1 cellular context compared by ENCODE assay signal in genomic region chr3:53255775-53256703, GRCh38.
A peak's percentile ranks its signal among the peaks of the same experiment; 100 is the strongest.
TF ChIP-seq lines count a peak whose summit lies in the region.

TSS of gene TKT (minus strand) at chr3:53256022. CDS start at chr3:53255942, 80 bp downstream.

TF ChIP-seq in WTC11, 78 proteins besides CTCF, POLR2A, EP300 and RAD21 (continued from another document and continues in another):
- TF ChIP-seq PREB (CRISPR knock-in tag; IDR thresholded peaks at IDR 0.05; ENCODE audit: borderline replicate concordance) (no peak), TEAD1 (CRISPR knock-in tag; IDR thresholded peaks at IDR 0.05) (no peak), ATF1 (CRISPR knock-in tag; IDR thresholded peaks at IDR 0.05) (no peak; the same call in 1 of the 2 replicates), ZNF263 (CRISPR knock-in tag; IDR thresholded peaks at IDR 0.05; ENCODE audit: low read depth) (no peak), FOXP4 (CRISPR knock-in tag; IDR thresholded peaks at IDR 0.05) (peak; percentile 66; the same call in 1 of the 2 replicates), ELF4 (CRISPR knock-in tag; IDR thresholded peaks at IDR 0.05; ENCODE audit: low read depth) (no peak), AFF4 (CRISPR knock-in tag; IDR thresholded peaks at IDR 0.05; ENCODE audit: borderline replicate concordance) (no peak), ZNF138 (CRISPR knock-in tag; conservative IDR thresholded peaks at IDR 0.05) (no peak), RORB (CRISPR knock-in tag; IDR thresholded peaks at IDR 0.05) (no peak), NFATC4 (CRISPR knock-in tag; IDR thresholded peaks at IDR 0.05) (no peak), ATF6 (CRISPR knock-in tag; IDR thresholded peaks at IDR 0.05) (no peak), ZNF281 (CRISPR knock-in tag; IDR thresholded peaks at IDR 0.05) (no peak), JAZF1 (CRISPR knock-in tag; IDR thresholded peaks at IDR 0.05) (no peak), USF1 (CRISPR knock-in tag; IDR thresholded peaks at IDR 0.05) (no peak), SMAD4 (CRISPR knock-in tag; IDR thresholded peaks at IDR 0.05) (no peak), TP53 (CRISPR knock-in tag; IDR thresholded peaks at IDR 0.05) (no peak), CREM (CRISPR knock-in tag; IDR thresholded peaks at IDR 0.05) (no peak; the same call in 1 of the 2 replicates), ZNF232 (CRISPR knock-in tag; IDR thresholded peaks at IDR 0.05) (no peak), ETV6 (CRISPR knock-in tag; IDR thresholded peaks at IDR 0.05) (peak; percentile 48; the same call in 1 of the 2 replicates), ZNF121 (CRISPR knock-in tag; IDR thresholded peaks at IDR 0.05) (no peak), GRHL2 (CRISPR knock-in tag; IDR thresholded peaks at IDR 0.05; ENCODE audit: insufficient replicate concordance, severe bottlenecking) (no peak), ZNF425 (CRISPR knock-in tag; conservative IDR thresholded peaks at IDR 0.05) (no peak), ERG (CRISPR knock-in tag; IDR thresholded peaks at IDR 0.05) (no peak), ARID4B (CRISPR knock-in tag; IDR thresholded peaks at IDR 0.05; ENCODE audit: borderline replicate concordance) (peak; percentile 75; the same call in 1 of the 2 replicates), GTF2I (CRISPR knock-in tag; conservative IDR thresholded peaks at IDR 0.05) (peak; percentile 99), NFE2L1 (CRISPR knock-in tag; IDR thresholded peaks at IDR 0.05) (0 out of 2 replicates have a peak, but pooled peaks have one; percentile 50), FOXK1 (CRISPR knock-in tag; IDR thresholded peaks at IDR 0.05) (peak; percentile 63; the same call in 1 of the 2 replicates), ZNF671 (CRISPR knock-in tag; IDR thresholded peaks at IDR 0.05) (no peak)
